In the genomic region with DNA sequence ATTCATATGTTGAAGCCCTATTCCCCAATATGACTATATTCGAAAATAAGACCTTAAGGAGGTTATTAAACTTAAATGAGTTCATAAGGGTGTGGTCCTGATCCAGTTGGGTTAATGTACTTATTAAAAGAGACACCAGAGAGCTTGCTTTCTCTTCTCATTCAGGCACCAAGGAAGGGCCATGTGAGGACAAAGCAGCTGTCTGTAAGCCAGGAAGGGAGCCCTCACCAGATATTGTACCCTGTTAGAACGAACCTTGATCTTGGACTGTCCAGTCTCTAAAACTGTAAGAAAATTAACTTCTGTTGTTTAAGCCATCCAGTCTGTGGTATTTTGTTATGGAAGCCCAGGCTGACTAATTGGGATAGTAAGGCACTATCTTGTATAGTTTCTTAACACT, we compare ENCODE assay signal across 18 cellular contexts. TPM values are rescaled to one million over a fixed set of nuclear protein-coding genes. Genes with fewer than 3 reads are reported as not detected.
DNase-seq lines count a peak whose midpoint lies in the region; ATAC-seq, FAIRE-seq and TF ChIP-seq lines count a peak whose summit lies in the region.
"Had no signal": no experiment of that assay in that cellular context is flagged by ENCODE, and none has a peak within 500 bp of the region (broad histone marks: within the 10 kb centered on the region; RNA-seq: fewer than 3 reads in every experiment).

No MANE protein-coding gene starts in this region.

- no peaks in the 10 kb centered on the region for H3K27me3 ChIP-seq in GM23248 (replicated peaks; ENCODE audit: insufficient read depth)
- H3K27me3 ChIP-seq in RWPE2 (ENCODE audit: insufficient read depth, poor library complexity, severe bottlenecking), result no peaks in the 10 kb centered on the region
- H3K27me3 ChIP-seq: MG63, stomach, upper lobe of left lung had no signal

- peaks cover 3% of the 10 kb centered on the region for H3K9me3 Mint-ChIP-seq in activated naive CD8-positive, alpha-beta T cell treated with anti-CD3 and anti-CD28 coated beads, Interleukin-2, amount 10 ng/mL, durations not matched to agents 7 days and 5 days
- H3K9me3 Mint-ChIP-seq in activated naive CD8-positive, alpha-beta T cell treated with anti-CD3 and anti-CD28 coated beads for 36 hours, result peaks cover 1% of the 10 kb centered on the region
- no peaks in the 10 kb centered on the region for H3K9me3 Mint-ChIP-seq in stimulated activated effector memory CD8-positive, alpha-beta T cell treated with anti-CD3 and anti-CD28 coated beads, Interleukin-12 subunit alpha, Interleukin-12 subunit beta, amount 100 ng/mL, for 72 hours

- no peak for TF ChIP-seq CTCF in RWPE2 (IDR thresholded peaks at IDR 0.05; ENCODE audit: poor library complexity, severe bottlenecking)

- no peaks in the 10 kb centered on the region for H3K9me2 ChIP-seq in GM23248 (ENCODE audit: insufficient read depth)

- no peak for FAIRE-seq in urothelium cell line (lab: Jason Lieb, UNC)

- no peak for DNase-seq in activated naive CD8-positive, alpha-beta T cell treated with anti-CD3 and anti-CD28 coated beads, Interleukin-2, amount 10 ng/mL, durations not matched to agents 7 days and 5 days
- DNase-seq in activated naive CD8-positive, alpha-beta T cell treated with anti-CD3 and anti-CD28 coated beads for 36 hours, result no peak
- no peak for DNase-seq in GM23248
- no peak for DNase-seq in RWPE2 (ENCODE audit: low spot score)
- DNase-seq in stimulated activated effector memory CD8-positive, alpha-beta T cell treated with anti-CD3 and anti-CD28 coated beads, Interleukin-12 subunit alpha, Interleukin-12 subunit beta, amount 100 ng/mL, for 72 hours (ENCODE audit: low spot score in 2 of 2), result no peak
- no peak for DNase-seq in urothelium cell line (ENCODE audit: low spot score)
- DNase-seq in NCI-H2171 (lab: John Stamatoyannopoulos, UW), result no peak
- DNase-seq: activated effector memory CD4-positive, alpha-beta T cell treated with Interleukin-2 at 50 U/mL for 16 hours; aorta; effector memory CD4-positive, alpha-beta T cell; lower lobe of right lung; MG63; NCI-H1694; NCI-H226; stomach; upper lobe of left lung; WERI-Rb-1 had no signal

- peak overlapping the region; percentile 46 for H3K27ac Mint-ChIP-seq in activated naive CD8-positive, alpha-beta T cell treated with anti-CD3 and anti-CD28 coated beads, Interleukin-2, amount 10 ng/mL, durations not matched to agents 7 days and 5 days
- no peak overlapping the region for H3K27ac Mint-ChIP-seq in activated naive CD8-positive, alpha-beta T cell treated with anti-CD3 and anti-CD28 coated beads for 36 hours
- H3K27ac Mint-ChIP-seq in stimulated activated effector memory CD8-positive, alpha-beta T cell treated with anti-CD3 and anti-CD28 coated beads, Interleukin-12 subunit alpha, Interleukin-12 subunit beta, amount 100 ng/mL, for 72 hours, result peak overlapping the region; percentile 67

- H3K9ac ChIP-seq in GM23248, result no peak overlapping the region

- H3K36me3 Mint-ChIP-seq in activated naive CD8-positive, alpha-beta T cell treated with anti-CD3 and anti-CD28 coated beads, Interleukin-2, amount 10 ng/mL, durations not matched to agents 7 days and 5 days, result peaks cover 1% of the 10 kb centered on the region
- peaks cover 2% of the 10 kb centered on the region for H3K36me3 Mint-ChIP-seq in activated naive CD8-positive, alpha-beta T cell treated with anti-CD3 and anti-CD28 coated beads for 36 hours
- no peaks in the 10 kb centered on the region for H3K36me3 Mint-ChIP-seq in stimulated activated effector memory CD8-positive, alpha-beta T cell treated with anti-CD3 and anti-CD28 coated beads, Interleukin-12 subunit alpha, Interleukin-12 subunit beta, amount 100 ng/mL, for 72 hours

- H3K9me3 ChIP-seq in GM23248 (ENCODE audit: low read depth) (no peaks in the 10 kb centered on the region), RWPE2 (ENCODE audit: severe bottlenecking) (no peaks in the 10 kb centered on the region)
- H3K9me3 ChIP-seq: lower lobe of right lung, MG63, stomach, upper lobe of left lung had no signal

- H3K4me1 ChIP-seq in GM23248 (ENCODE audit: insufficient read depth) (peaks cover 27% of the 10 kb centered on the region), RWPE2 (ENCODE audit: insufficient read depth, poor library complexity, severe bottlenecking) (peaks cover 20% of the 10 kb centered on the region)
- H3K4me1 ChIP-seq: lower lobe of right lung, stomach, upper lobe of left lung had no signal

- 0 out of 2 replicates have a peak overlapping the region, but pooled peaks have one; percentile 83 for H3K27ac ChIP-seq in GM23248
- H3K27ac ChIP-seq in RWPE2 (ENCODE audit: poor library complexity, severe bottlenecking), result peak overlapping the region; percentile 84
- H3K27ac ChIP-seq: lower lobe of right lung, stomach, upper lobe of left lung, WERI-Rb-1 had no signal

- H3K79me2 ChIP-seq in GM23248 (ENCODE audit: insufficient read depth), result no peaks in the 10 kb centered on the region

- H3K4me2 ChIP-seq in GM23248 (ENCODE audit: unreplicated experiment), result no peak overlapping the region

- H3K4me1 Mint-ChIP-seq in activated naive CD8-positive, alpha-beta T cell treated with anti-CD3 and anti-CD28 coated beads, Interleukin-2, amount 10 ng/mL, durations not matched to agents 7 days and 5 days, result peaks cover 11% of the 10 kb centered on the region
- peaks cover 6% of the 10 kb centered on the region for H3K4me1 Mint-ChIP-seq in activated naive CD8-positive, alpha-beta T cell treated with anti-CD3 and anti-CD28 coated beads for 36 hours
- no peaks in the 10 kb centered on the region for H3K4me1 Mint-ChIP-seq in stimulated activated effector memory CD8-positive, alpha-beta T cell treated with anti-CD3 and anti-CD28 coated beads, Interleukin-12 subunit alpha, Interleukin-12 subunit beta, amount 100 ng/mL, for 72 hours

- POLR2A ChIA-PET in activated naive CD8-positive, alpha-beta T cell treated with anti-CD3 and anti-CD28 coated beads, Interleukin-2, amount 10 ng/mL, durations not matched to agents 7 days and 5 days (lab: Charles Lee), result interaction anchor here (0.7 kb wide), 1 partner anchor 8 kb away, joined by 3 read pairs; no protein-coding TSS in a partner anchor

- H3K4me3 ChIP-seq in GM23248, result no peak overlapping the region
- no peak overlapping the region for H3K4me3 ChIP-seq in RWPE2 (ENCODE audit: severe bottlenecking)
- H3K4me3 ChIP-seq: lower lobe of right lung, MG63, stomach, upper lobe of left lung had no signal

- H2AFZ ChIP-seq in GM23248, result peak overlapping the region; percentile 56

- no peaks in the 10 kb centered on the region for H4K20me1 ChIP-seq in GM23248 (ENCODE audit: insufficient read depth)

- H3K36me3 ChIP-seq in GM23248 (ENCODE audit: low read depth) (no peaks in the 10 kb centered on the region), RWPE2 (ENCODE audit: low read depth) (no peaks in the 10 kb centered on the region)
- H3K36me3 ChIP-seq: lower lobe of right lung, MG63, stomach, upper lobe of left lung, WERI-Rb-1 had no signal

- 50 to 54% methylated on average over 2 of the region's 2 CpGs for WGBS in GM23248 (ENCODE audit: low coverage in 1 of 2, low lambda C conversion rate in 2 of 2, missing lambda C conversion rate in 2 of 2), 2 experiments

- ATAC-seq in activated naive CD8-positive, alpha-beta T cell treated with anti-CD3 and anti-CD28 coated beads, Interleukin-2, amount 10 ng/mL, durations not matched to agents 7 days and 5 days (ENCODE audit: low read depth), result no peak
- ATAC-seq in RWPE2 (ENCODE audit: low read depth), result no peak
- no peak for ATAC-seq in stimulated activated effector memory CD8-positive, alpha-beta T cell treated with anti-CD3 and anti-CD28 coated beads, Interleukin-12 subunit alpha, Interleukin-12 subunit beta, amount 100 ng/mL, for 72 hours
- no peak for ATAC-seq in GM19395 (IDR thresholded peaks at IDR 0.05; ENCODE audit: unreplicated experiment)
- ATAC-seq: lower lobe of right lung had no signal

- peak overlapping the region; percentile 40 for H3K4me3 Mint-ChIP-seq in activated naive CD8-positive, alpha-beta T cell treated with anti-CD3 and anti-CD28 coated beads, Interleukin-2, amount 10 ng/mL, durations not matched to agents 7 days and 5 days
- no peak overlapping the region for H3K4me3 Mint-ChIP-seq in activated naive CD8-positive, alpha-beta T cell treated with anti-CD3 and anti-CD28 coated beads for 36 hours
- peak overlapping the region; percentile 8 for H3K4me3 Mint-ChIP-seq in stimulated activated effector memory CD8-positive, alpha-beta T cell treated with anti-CD3 and anti-CD28 coated beads, Interleukin-12 subunit alpha, Interleukin-12 subunit beta, amount 100 ng/mL, for 72 hours

- H3K27me3 Mint-ChIP-seq in activated naive CD8-positive, alpha-beta T cell treated with anti-CD3 and anti-CD28 coated beads, Interleukin-2, amount 10 ng/mL, durations not matched to agents 7 days and 5 days, result no peaks in the 10 kb centered on the region
- H3K27me3 Mint-ChIP-seq in activated naive CD8-positive, alpha-beta T cell treated with anti-CD3 and anti-CD28 coated beads for 36 hours, result no peaks in the 10 kb centered on the region

- in situ Hi-C loops in GM23248 (cut with MboI), result loop anchor here (25.0 kb wide), 1 partner anchor 472 kb away; a partner anchor contains a TSS

- peaks cover 19% of the 10 kb centered on the region for H3F3A ChIP-seq in GM23248 (ENCODE audit: insufficient read depth)

RNA-seq across cellular contexts. Expression of a gene that starts 9.1 kb away (rescaled TPM):
- 100 to 1,000 TPM; 120 to 122 TPM for total RNA-seq in activated naive CD8-positive, alpha-beta T cell treated with anti-CD3 and anti-CD28 coated beads, Interleukin-2, amount 10 ng/mL, durations not matched to agents 7 days and 5 days
- 10 to 100 TPM; 81.1 to 84.7 TPM for total RNA-seq in activated naive CD8-positive, alpha-beta T cell treated with anti-CD3 and anti-CD28 coated beads for 36 hours
- 38.0 and 41.4 TPM in 2 replicates for total RNA-seq in GM23248 (2014; rRNA removed; shearing (Covaris generic))
- 27.6 and 29.8 TPM in 2 replicates for polyA plus RNA-seq in GM23248 (2016; fragmentation: Nextera tagmentation; extraction: Ambion mirVana)
